ENCODE assay signal across 15 cellular contexts in genomic region chr7:146960747-146961416, GRCh38.
A peak's percentile ranks its signal among the peaks of the same experiment; 100 is the strongest.
DNase-seq lines count a peak whose midpoint lies in the region; ATAC-seq and TF ChIP-seq lines count a peak whose summit lies in the region.
"Had no signal": no experiment of that assay in that cellular context is flagged by ENCODE, and none has a peak within 500 bp of the region (broad histone marks: within the 10 kb centered on the region; RNA-seq: fewer than 3 reads in every experiment).

No MANE protein-coding gene starts in this region.

- no peaks in the 10 kb centered on the region for H3K9me2 ChIP-seq in GM23338 (ENCODE audit: insufficient read depth)

- peaks cover 3% of the 10 kb centered on the region; the same call in 2 of the 3 replicates for H3K4me1 Mint-ChIP-seq in GM23338
- H3K4me1 Mint-ChIP-seq: natural killer cell had no signal

- DNase-seq in GM23338 (ENCODE audit: low spot score) (peak; percentile 29), NCI-H146 (lab: John Stamatoyannopoulos, UW) (peak; percentile 82), WERI-Rb-1 (peak; percentile 18), Peyer's patch (no peak)
- DNase-seq: activated CD4-positive, alpha-beta T cell treated with anti-CD3 and anti-CD28 coated beads, Interleukin-2, amount 50 U/mL, for 1 hour; anterior cingulate cortex; natural killer cell; NCI-H187 treated with DMSO at 0.1 percent for 48 hours; right lobe of liver had no signal

- H3K36me3 ChIP-seq in GM23338 (ENCODE audit: insufficient read depth), result no peaks in the 10 kb centered on the region
- no peaks in the 10 kb centered on the region for H3K36me3 ChIP-seq in WERI-Rb-1
- no peaks in the 10 kb centered on the region for H3K36me3 ChIP-seq in mesodermal cell (ENCODE audit: control insufficient read depth, insufficient read depth, low read length)
- H3K36me3 ChIP-seq in Peyer's patch, result no peaks in the 10 kb centered on the region
- H3K36me3 ChIP-seq: right lobe of liver had no signal

- no peaks in the 10 kb centered on the region for H3K36me3 Mint-ChIP-seq in GM23338 (ENCODE audit: low read depth)
- H3K36me3 Mint-ChIP-seq: natural killer cell had no signal

- no peak overlapping the region for H3K4me3 Mint-ChIP-seq in GM23338
- H3K4me3 Mint-ChIP-seq: activated T-helper 1 cell treated with anti-CD3 and anti-CD28 coated beads, Interleukin-12 subunit alpha, Interleukin-12 subunit beta, Interleukin-2, Interleukin-4 antibody, amounts not matched to agents 30 ng/mL and 10 ng/mL and 1 ng/mL, durations not matched to agents 14 hours and 24 hours and 36 hours; natural killer cell; stimulated activated naive CD8-positive, alpha-beta T cell treated with anti-CD3 and anti-CD28 coated beads, Interleukin-15, Interleukin-2, amounts not matched to agents 100 ng/mL and 50 ng/mL, for 24 hours had no signal

- H3K27ac ChIP-seq in GM23338 (ENCODE audit: low read depth) (no peak overlapping the region), WERI-Rb-1 (no peak overlapping the region), mesodermal cell (ENCODE audit: low read depth, low read length, severe bottlenecking) (peak overlapping the region; percentile 61), Peyer's patch (no peak overlapping the region)
- H3K27ac ChIP-seq: right lobe of liver had no signal

- H3K4me1 ChIP-seq in GM23338 (ENCODE audit: insufficient read depth), result no peaks in the 10 kb centered on the region
- peaks cover 7% of the 10 kb centered on the region for H3K4me1 ChIP-seq in mesodermal cell (ENCODE audit: control insufficient read depth, insufficient read depth, low read length, poor library complexity, severe bottlenecking)
- H3K4me1 ChIP-seq in Peyer's patch, result no peaks in the 10 kb centered on the region
- H3K4me1 ChIP-seq: right lobe of liver had no signal

- H3K4me2 ChIP-seq in GM23338, result no peak overlapping the region

- H3K9me3 Mint-ChIP-seq in GM23338, result peaks cover 8% of the 10 kb centered on the region; the same call in 2 of the 3 replicates

- H2AFZ ChIP-seq in GM23338, result no peak overlapping the region

- no peaks in the 10 kb centered on the region for H4K20me1 ChIP-seq in GM23338 (replicated peaks; ENCODE audit: insufficient read depth)

- H3K27me3 ChIP-seq in GM23338 (ENCODE audit: insufficient read depth) (no peaks in the 10 kb centered on the region), WERI-Rb-1 (ENCODE audit: insufficient read depth, low read depth, severe bottlenecking) (no peaks in the 10 kb centered on the region), Peyer's patch (no peaks in the 10 kb centered on the region)
- H3K27me3 ChIP-seq: right lobe of liver had no signal

- H3F3A ChIP-seq in GM23338 (replicated peaks; ENCODE audit: low read depth), result no peaks in the 10 kb centered on the region

- TF ChIP-seq CTCF in GM23338 (conservative IDR thresholded peaks at IDR 0.05; ENCODE audit: low read depth in 2 of 2), result peak; percentile 38 to 59; a peak in 3 of 4 replicates
- 0 out of 2 replicates have a peak, but pooled peaks have one; percentile 28 for TF ChIP-seq CTCF in WERI-Rb-1 (IDR thresholded peaks at IDR 0.05; ENCODE audit: low read depth, low read length)
- TF ChIP-seq CTCF in Peyer's patch (IDR thresholded peaks at IDR 0.05), result no peak

- no peak overlapping the region for H3K27ac Mint-ChIP-seq in GM23338
- H3K27ac Mint-ChIP-seq: activated T-helper 1 cell treated with anti-CD3 and anti-CD28 coated beads, Interleukin-12 subunit alpha, Interleukin-12 subunit beta, Interleukin-2, Interleukin-4 antibody, amounts not matched to agents 30 ng/mL and 10 ng/mL and 1 ng/mL, durations not matched to agents 14 hours and 24 hours and 36 hours; natural killer cell; stimulated activated naive CD8-positive, alpha-beta T cell treated with anti-CD3 and anti-CD28 coated beads, Interleukin-15, Interleukin-2, amounts not matched to agents 100 ng/mL and 50 ng/mL, for 24 hours had no signal

- H3K4me3 ChIP-seq in GM23338, result no peak overlapping the region
- H3K4me3 ChIP-seq in WERI-Rb-1 (ENCODE audit: low read depth, low read length), result no peak overlapping the region
- no peak overlapping the region for H3K4me3 ChIP-seq in mesodermal cell (ENCODE audit: extremely low read depth, insufficient read depth, low read length, poor library complexity, severe bottlenecking)
- H3K4me3 ChIP-seq in Peyer's patch, result no peak overlapping the region
- H3K4me3 ChIP-seq: right lobe of liver had no signal

- WGBS in mesodermal cell (ENCODE audit: insufficient coverage in 2 of 2), 2 experiments, result 50 to 62% methylated on average over 4 of the region's 5 CpGs

- peak; percentile 97 for ATAC-seq in GM23338
- no peak for ATAC-seq in HG02763 (IDR thresholded peaks at IDR 0.05; ENCODE audit: unreplicated experiment)
- no peak for ATAC-seq in GM19035 (IDR thresholded peaks at IDR 0.05; ENCODE audit: unreplicated experiment)
- no peak for ATAC-seq in HG03025 (IDR thresholded peaks at IDR 0.05; ENCODE audit: low FRiP score, unreplicated experiment)
- ATAC-seq: natural killer cell, right lobe of liver had no signal

- H3K9me3 ChIP-seq in WERI-Rb-1 (ENCODE audit: severe bottlenecking) (no peaks in the 10 kb centered on the region), mesodermal cell (ENCODE audit: control insufficient read depth, low read length) (no peaks in the 10 kb centered on the region), Peyer's patch (no peaks in the 10 kb centered on the region)
- H3K9me3 ChIP-seq: right lobe of liver had no signal

- no peaks in the 10 kb centered on the region for H3K27me3 Mint-ChIP-seq in GM23338 (ENCODE audit: insufficient read depth, low read depth, poor library complexity)
- H3K27me3 Mint-ChIP-seq: stimulated activated naive CD8-positive, alpha-beta T cell treated with anti-CD3 and anti-CD28 coated beads, Interleukin-15, Interleukin-2, amounts not matched to agents 100 ng/mL and 50 ng/mL, for 24 hours had no signal

- H3K79me2 ChIP-seq in GM23338 (replicated peaks; ENCODE audit: insufficient read depth), result no peaks in the 10 kb centered on the region

- no peak for TF ChIP-seq POLR2A in Peyer's patch (IDR thresholded peaks at IDR 0.05)

TF ChIP-seq in GM23338, 12 proteins besides CTCF, POLR2A, EP300 and RAD21 (continues in another document):
- TF ChIP-seq CREB1 (CRISPR knock-in tag; IDR thresholded peaks at IDR 0.05; ENCODE audit: low read depth) (no peak), ZNF331 (CRISPR knock-in tag; IDR thresholded peaks at IDR 0.05; ENCODE audit: low read depth) (no peak), JUNB (IDR thresholded peaks at IDR 0.05; ENCODE audit: unreplicated experiment) (no peak)
- TF ChIP-seq, protein P1, sequence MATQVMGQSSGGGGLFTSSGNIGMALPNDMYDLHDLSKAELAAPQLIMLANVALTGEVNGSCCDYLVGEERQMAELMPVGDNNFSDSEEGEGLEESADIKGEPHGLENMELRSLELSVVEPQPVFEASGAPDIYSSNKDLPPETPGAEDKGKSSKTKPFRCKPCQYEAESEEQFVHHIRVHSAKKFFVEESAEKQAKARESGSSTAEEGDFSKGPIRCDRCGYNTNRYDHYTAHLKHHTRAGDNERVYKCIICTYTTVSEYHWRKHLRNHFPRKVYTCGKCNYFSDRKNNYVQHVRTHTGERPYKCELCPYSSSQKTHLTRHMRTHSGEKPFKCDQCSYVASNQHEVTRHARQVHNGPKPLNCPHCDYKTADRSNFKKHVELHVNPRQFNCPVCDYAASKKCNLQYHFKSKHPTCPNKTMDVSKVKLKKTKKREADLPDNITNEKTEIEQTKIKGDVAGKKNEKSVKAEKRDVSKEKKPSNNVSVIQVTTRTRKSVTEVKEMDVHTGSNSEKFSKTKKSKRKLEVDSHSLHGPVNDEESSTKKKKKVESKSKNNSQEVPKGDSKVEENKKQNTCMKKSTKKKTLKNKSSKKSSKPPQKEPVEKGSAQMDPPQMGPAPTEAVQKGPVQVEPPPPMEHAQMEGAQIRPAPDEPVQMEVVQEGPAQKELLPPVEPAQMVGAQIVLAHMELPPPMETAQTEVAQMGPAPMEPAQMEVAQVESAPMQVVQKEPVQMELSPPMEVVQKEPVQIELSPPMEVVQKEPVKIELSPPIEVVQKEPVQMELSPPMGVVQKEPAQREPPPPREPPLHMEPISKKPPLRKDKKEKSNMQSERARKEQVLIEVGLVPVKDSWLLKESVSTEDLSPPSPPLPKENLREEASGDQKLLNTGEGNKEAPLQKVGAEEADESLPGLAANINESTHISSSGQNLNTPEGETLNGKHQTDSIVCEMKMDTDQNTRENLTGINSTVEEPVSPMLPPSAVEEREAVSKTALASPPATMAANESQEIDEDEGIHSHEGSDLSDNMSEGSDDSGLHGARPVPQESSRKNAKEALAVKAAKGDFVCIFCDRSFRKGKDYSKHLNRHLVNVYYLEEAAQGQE (IDR thresholded peaks at IDR 0.05; ENCODE audit: unreplicated experiment), result no peak

Comparison
In these comparisons a context has a peak if more than half of its experiments do, and no peak if none do; other contexts are left out.
1. DNase-seq: peak in GM23338 (single experiment), NCI-H146 (single experiment) and WERI-Rb-1 (single experiment); none in Peyer's patch (0 of 3).
2. CTCF ChIP-seq: peak in GM23338 (2 of 2) and WERI-Rb-1 (single experiment); none in Peyer's patch (0 of 6).